ENCODE assay signal across 8 cellular contexts in genomic region chr10:27156566-27156965, GRCh38. TPM values are rescaled to one million over a fixed set of nuclear protein-coding genes. Genes with fewer than 3 reads are reported as not detected.
DNase-seq lines count a peak whose midpoint lies in the region; ATAC-seq and TF ChIP-seq lines count a peak whose summit lies in the region.
"Not testable (repeated sequence)": the region's sequence is repeated elsewhere in the genome, so short reads cannot be mapped to it uniquely, and the experiment has no call there.

No MANE protein-coding gene starts in this region.

- H3K4me2 ChIP-seq in neural progenitor cell: peak overlapping the region; percentile 91

- TF ChIP-seq CTCF in CD4-positive, alpha-beta T cell (IDR thresholded peaks at IDR 0.05); endothelial cell (IDR thresholded peaks at IDR 0.05; ENCODE audit: unreplicated experiment); neural progenitor cell (IDR thresholded peaks at IDR 0.05); tibial artery (IDR thresholded peaks at IDR 0.05): not testable (repeated sequence)

- peaks cover 59% of the 10 kb centered on the region for H3K36me3 Mint-ChIP-seq in CD4-positive, alpha-beta T cell (ENCODE audit: low read depth)
- H3K36me3 Mint-ChIP-seq in activated naive CD8-positive, alpha-beta T cell treated with anti-CD3 and anti-CD28 coated beads for 36 hours: peaks cover 64% of the 10 kb centered on the region
- H3K36me3 Mint-ChIP-seq in endothelial cell (ENCODE audit: low read depth, unreplicated experiment): peaks cover 14% of the 10 kb centered on the region
- H3K36me3 Mint-ChIP-seq in neural progenitor cell: not testable (repeated sequence)

- 0 out of 2 replicates have a peak overlapping the region, but pooled peaks have one; percentile 56 for H3K9ac ChIP-seq in HUES48 (ENCODE audit: low read depth, low read length)
- H3K9ac ChIP-seq in SK-N-MC (ENCODE audit: insufficient read length): peak overlapping the region; percentile 78
- H3K9ac ChIP-seq in iPS-20b (ENCODE audit: low read depth, low read length): peak overlapping the region; percentile 99; the same call in 1 of the 2 replicates
- not testable (repeated sequence) for H3K9ac ChIP-seq in neural progenitor cell

- H3K27me3 Mint-ChIP-seq in CD4-positive, alpha-beta T cell; activated naive CD8-positive, alpha-beta T cell treated with anti-CD3 and anti-CD28 coated beads for 36 hours: not testable (repeated sequence)
- H3K27me3 Mint-ChIP-seq in endothelial cell (ENCODE audit: unreplicated experiment): peaks cover 15% of the 10 kb centered on the region
- peaks cover 13% of the 10 kb centered on the region for H3K27me3 Mint-ChIP-seq in neural progenitor cell (ENCODE audit: insufficient read depth, low read depth)

- H3K4me3 Mint-ChIP-seq in CD4-positive, alpha-beta T cell: peak overlapping the region; percentile 88
- H3K4me3 Mint-ChIP-seq in activated naive CD8-positive, alpha-beta T cell treated with anti-CD3 and anti-CD28 coated beads for 36 hours: peak overlapping the region; percentile 98
- H3K4me3 Mint-ChIP-seq in endothelial cell (ENCODE audit: unreplicated experiment) (peak overlapping the region; percentile 99), neural progenitor cell (peak overlapping the region; percentile 100)

- peaks cover 67% of the 10 kb centered on the region for H3K79me2 ChIP-seq in neural progenitor cell (ENCODE audit: low read depth)

- H3K36me3 ChIP-seq in HUES48 (ENCODE audit: control insufficient read depth, insufficient read depth, low read length) (peaks cover 46% of the 10 kb centered on the region), SK-N-MC (ENCODE audit: insufficient read depth, low read length) (peaks cover 16% of the 10 kb centered on the region; the same call in 1 of the 2 replicates), iPS-20b (ENCODE audit: insufficient read depth, low read depth, low read length) (peaks cover 45% of the 10 kb centered on the region), neural progenitor cell (peaks cover 12% of the 10 kb centered on the region), tibial artery (peaks cover 0 to 16% (median 16%) of the 10 kb centered on the region in 3 donors)

- H3K27ac Mint-ChIP-seq in CD4-positive, alpha-beta T cell: peak overlapping the region; percentile 100
- H3K27ac Mint-ChIP-seq in activated naive CD8-positive, alpha-beta T cell treated with anti-CD3 and anti-CD28 coated beads for 36 hours: peak overlapping the region; percentile 100
- not testable (repeated sequence) for H3K27ac Mint-ChIP-seq in endothelial cell (ENCODE audit: unreplicated experiment); neural progenitor cell

- not testable (repeated sequence) for H3K4me1 ChIP-seq in HUES48 (ENCODE audit: control insufficient read depth, insufficient read depth, low read length); iPS-20b (ENCODE audit: insufficient read depth, low read length)
- H3K4me1 ChIP-seq in neural progenitor cell: peaks cover 22% of the 10 kb centered on the region
- H3K4me1 ChIP-seq in tibial artery: peaks cover 0 to 32% (median 11%) of the 10 kb centered on the region in 4 donors

- POLR2A ChIA-PET in CD4-positive, alpha-beta T cell (lab: Charles Lee): interaction anchor here (1.0 to 3.2 kb wide), 4 partner anchors 83 to 348 kb away, joined by 3 to 123 read pairs (median 4); partner anchors contain the start of gene RAB18

- peaks cover 21% of the 10 kb centered on the region for H3F3A ChIP-seq in neural progenitor cell (ENCODE audit: low read depth)

- peaks cover 16% of the 10 kb centered on the region for H4K20me1 ChIP-seq in neural progenitor cell (ENCODE audit: low read depth)

- H3K27ac ChIP-seq in CD4-positive, alpha-beta T cell (ENCODE audit: low read depth, low read length): peak overlapping the region; percentile 100
- H3K27ac ChIP-seq in HUES48 (ENCODE audit: low read depth, low read length); SK-N-MC; iPS-20b (ENCODE audit: low read length); neural progenitor cell: not testable (repeated sequence)
- peak overlapping the region in 1 of 2 donors; percentile 100 for H3K27ac ChIP-seq in tibial artery

- ATAC-seq in CD4-positive, alpha-beta T cell (ENCODE audit: poor library complexity): not testable (repeated sequence)

- H3K9me3 Mint-ChIP-seq in CD4-positive, alpha-beta T cell; activated naive CD8-positive, alpha-beta T cell treated with anti-CD3 and anti-CD28 coated beads for 36 hours; endothelial cell (ENCODE audit: unreplicated experiment); neural progenitor cell: not testable (repeated sequence)

- H2AFZ ChIP-seq in neural progenitor cell (replicated peaks): not testable (repeated sequence)

- H3K27me3 ChIP-seq in CD4-positive, alpha-beta T cell (ENCODE audit: control insufficient read depth, insufficient read depth, low read length); HUES48 (ENCODE audit: control insufficient read depth, insufficient read depth, low read length); iPS-20b (ENCODE audit: insufficient read depth, low read length); neural progenitor cell; tibial artery: not testable (repeated sequence)

- H3K4me1 Mint-ChIP-seq in CD4-positive, alpha-beta T cell (ENCODE audit: low read depth): peaks cover 48% of the 10 kb centered on the region
- peaks cover 26% of the 10 kb centered on the region for H3K4me1 Mint-ChIP-seq in activated naive CD8-positive, alpha-beta T cell treated with anti-CD3 and anti-CD28 coated beads for 36 hours
- H3K4me1 Mint-ChIP-seq in endothelial cell (ENCODE audit: unreplicated experiment): peaks cover 34% of the 10 kb centered on the region
- H3K4me1 Mint-ChIP-seq in neural progenitor cell: peaks cover 28% of the 10 kb centered on the region

- H3K9me3 ChIP-seq in CD4-positive, alpha-beta T cell (ENCODE audit: control insufficient read depth, low read length); HUES48 (ENCODE audit: control insufficient read depth, insufficient read depth, low read length); SK-N-MC (ENCODE audit: low read depth, low read length); iPS-20b (ENCODE audit: insufficient read depth, low read depth, low read length); neural progenitor cell (ENCODE audit: low read depth); tibial artery: not testable (repeated sequence)

- CTCF ChIA-PET in CD4-positive, alpha-beta T cell (lab: Charles Lee): interaction anchor here (1.3 kb wide), 1 partner anchor 85 kb away, joined by 3 read pairs; no protein-coding TSS in a partner anchor

- peak overlapping the region; percentile 100 for H3K4me3 ChIP-seq in HUES48 (ENCODE audit: low read depth, low read length)
- H3K4me3 ChIP-seq in SK-N-MC: peak overlapping the region; percentile 88
- H3K4me3 ChIP-seq in iPS-20b (ENCODE audit: low read length): peak overlapping the region; percentile 99
- peak overlapping the region; percentile 80 for H3K4me3 ChIP-seq in neural progenitor cell
- peak overlapping the region; percentile 61 to 94 for H3K4me3 ChIP-seq in tibial artery

- peak in 1 of 10 experiments; percentile 6 for DNase-seq in CD4-positive, alpha-beta T cell
- not testable (repeated sequence) for DNase-seq in SK-N-MC (ENCODE audit: low read depth, low spot score); activated naive CD8-positive, alpha-beta T cell treated with anti-CD3 and anti-CD28 coated beads for 36 hours; endothelial cell (ENCODE audit: low spot score); neural progenitor cell (ENCODE audit: low spot score); tibial artery

- intact Hi-C loops in CD4-positive, alpha-beta T cell (cut with DNase I, micrococcal nuclease): loop anchor here (5.0 to 10.0 kb wide), 5 partner anchors 346 to 1378 kb away; partner anchors contain the start of genes MPP7 (in 1 of the 2), PDSS1 (in 1 of the 2), RAB18 (in 1 of the 2) and WAC (in 1 of the 2)
- intact Hi-C loops in tibial artery (cut with DNase I; ENCODE audit: low total_unique reads): loop anchor here (5.0 kb wide), 1 partner anchor 86 kb away; the partner anchor contains the start of gene ACBD5

RNA-seq across cellular contexts. Expression of gene MASTL, which starts 1.4 kb away (rescaled TPM):
- 10 to 100 TPM; 24.2 to 25.1 TPM for total RNA-seq in CD4-positive, alpha-beta T cell
- 10 to 100 TPM; 33.6 to 34.2 TPM for total RNA-seq in activated naive CD8-positive, alpha-beta T cell treated with anti-CD3 and anti-CD28 coated beads for 36 hours
- total RNA-seq in endothelial cell (ENCODE audit: unreplicated experiment) (9.9 TPM), neural progenitor cell (ENCODE audit: low replicate concordance) (56.1 and 84.3 TPM in 2 replicates)

RNA-seq across cellular contexts. Expression of gene YME1L1, which starts 2.4 kb away (rescaled TPM):
- total RNA-seq in CD4-positive, alpha-beta T cell: 100 to 1,000 TPM; 152 to 157 TPM
- total RNA-seq in activated naive CD8-positive, alpha-beta T cell treated with anti-CD3 and anti-CD28 coated beads for 36 hours: 100 to 1,000 TPM; 125 to 132 TPM
- total RNA-seq in endothelial cell (ENCODE audit: unreplicated experiment) (98.6 TPM), neural progenitor cell (ENCODE audit: low replicate concordance) (93.8 and 127 TPM in 2 replicates)

RNA-seq across cellular contexts. Expression of gene ANKRD26, which starts 56.3 kb away (rescaled TPM):
- 1 to 10 TPM; 6.2 to 6.6 TPM for total RNA-seq in CD4-positive, alpha-beta T cell
- total RNA-seq in activated naive CD8-positive, alpha-beta T cell treated with anti-CD3 and anti-CD28 coated beads for 36 hours: 10 to 100 TPM; 10.3 to 12.0 TPM
- 12.5 TPM for total RNA-seq in endothelial cell (ENCODE audit: unreplicated experiment)
- total RNA-seq in neural progenitor cell (ENCODE audit: low replicate concordance): 16.8 and 22.7 TPM in 2 replicates
